ENCODE assay signal across 1 cellular context in the genomic region with DNA sequence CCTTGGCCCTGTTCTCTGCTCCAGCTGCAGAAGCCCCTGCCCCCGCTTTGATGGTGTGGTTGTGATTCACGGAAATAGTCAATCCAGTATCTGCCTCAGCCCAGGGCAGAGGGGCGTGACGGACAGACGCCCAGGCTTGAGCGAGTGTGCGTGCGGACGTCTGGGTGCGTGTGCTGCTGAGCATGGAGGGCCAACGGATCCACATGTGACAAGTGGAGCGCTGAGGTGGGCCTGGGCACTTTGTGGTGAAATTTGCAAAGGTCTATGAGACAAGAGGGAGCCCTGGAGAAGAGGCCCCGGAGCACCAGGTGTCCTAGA.
TF ChIP-seq lines count a peak whose summit lies in the region.

No MANE protein-coding gene starts in this region.

TF ChIP-seq in H1, 55 proteins besides CTCF, POLR2A, EP300 and RAD21:
- no peak for TF ChIP-seq TAF7 (optimal IDR thresholded peaks at IDR 0.05; ENCODE audit: borderline replicate concordance, low read depth, low read length)
- TF ChIP-seq ASH2L (IDR thresholded peaks at IDR 0.05; ENCODE audit: low read length) = no peak
- TF ChIP-seq SIX5 (IDR thresholded peaks at IDR 0.05; ENCODE audit: low read depth, low read length) = no peak
- TF ChIP-seq SP1 (IDR thresholded peaks at IDR 0.05; ENCODE audit: low read depth, low read length) = no peak
- no peak for TF ChIP-seq RFX5 (IDR thresholded peaks at IDR 0.05; ENCODE audit: borderline replicate concordance, low read depth, low read length)
- TF ChIP-seq SP2 (IDR thresholded peaks at IDR 0.05; ENCODE audit: low read length) = no peak
- no peak for TF ChIP-seq RXRA (IDR thresholded peaks at IDR 0.05; ENCODE audit: insufficient read depth, low read depth, low read length)
- TF ChIP-seq, protein P1, sequence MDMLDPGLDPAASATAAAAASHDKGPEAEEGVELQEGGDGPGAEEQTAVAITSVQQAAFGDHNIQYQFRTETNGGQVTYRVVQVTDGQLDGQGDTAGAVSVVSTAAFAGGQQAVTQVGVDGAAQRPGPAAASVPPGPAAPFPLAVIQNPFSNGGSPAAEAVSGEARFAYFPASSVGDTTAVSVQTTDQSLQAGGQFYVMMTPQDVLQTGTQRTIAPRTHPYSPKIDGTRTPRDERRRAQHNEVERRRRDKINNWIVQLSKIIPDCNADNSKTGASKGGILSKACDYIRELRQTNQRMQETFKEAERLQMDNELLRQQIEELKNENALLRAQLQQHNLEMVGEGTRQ (IDR thresholded peaks at IDR 0.05; ENCODE audit: low read length) = no peak
- TF ChIP-seq CHD1 (IDR thresholded peaks at IDR 0.05; ENCODE audit: low read depth, low read length) = no peak
